In genomic region chr5:136309932-136310598, GRCh38 we compare ENCODE assay signal across 14 cellular contexts. TPM values are rescaled to one million over a fixed set of nuclear protein-coding genes. Genes with fewer than 3 reads are reported as not detected.
A peak's percentile ranks its signal among the peaks of the same experiment; 100 is the strongest.
DNase-seq lines count a peak whose midpoint lies in the region; ATAC-seq and TF ChIP-seq lines count a peak whose summit lies in the region.
"Had no signal": no experiment of that assay in that cellular context is flagged by ENCODE, and none has a peak within 500 bp of the region (broad histone marks: within the 10 kb centered on the region; RNA-seq: fewer than 3 reads in every experiment).

No MANE protein-coding gene starts in this region.

- no peaks in the 10 kb centered on the region for H4K20me1 ChIP-seq in H9 (ENCODE audit: control insufficient read depth, insufficient read depth, insufficient read length)

- H4K5ac ChIP-seq in H9 (ENCODE audit: insufficient read length, low read depth, low read length): no peak overlapping the region

- ATAC-seq in GM18870 (IDR thresholded peaks at IDR 0.05; ENCODE audit: unreplicated experiment) (peak; percentile 99), GM21528 (IDR thresholded peaks at IDR 0.05; ENCODE audit: low FRiP score, unreplicated experiment) (peak; percentile 99), HG03103 (IDR thresholded peaks at IDR 0.05; ENCODE audit: low read depth, unreplicated experiment) (peak; percentile 99), Right ventricle myocardium inferior (no peak)
- ATAC-seq: activated T-cell treated with anti-CD3 and anti-CD28 coated beads, Interleukin-2, amount 50 U/mL, for 72 hours; stimulated activated naive CD8-positive, alpha-beta T cell treated with anti-CD3 and anti-CD28 coated beads, Interleukin-15, amount 100 ng/mL, for 72 hours had no signal

- no peak overlapping the region for H3K27ac ChIP-seq in testis
- no peak overlapping the region for H3K27ac ChIP-seq in H9 (ENCODE audit: insufficient read length, low read depth, low read length)
- H3K27ac ChIP-seq: esophagus squamous epithelium had no signal

- H3K79me2 ChIP-seq in H9 (ENCODE audit: insufficient read depth, low read length): no peaks in the 10 kb centered on the region

- H3K56ac ChIP-seq in H9 (ENCODE audit: insufficient read length, low read depth, low read length): no peak overlapping the region

- WGBS in testis, 2 donors: 74 to 79% methylated on average over 2 of the region's 2 CpGs
- WGBS in H9 (ENCODE audit: extremely low coverage, insufficient read length, low lambda C conversion rate): no CpG with 5 or more reads among the region's 2 CpGs

- no peaks in the 10 kb centered on the region; the same call in none of the 2 replicates for H3K27me3 Mint-ChIP-seq in H9 (ENCODE audit: low read depth)

- no peak overlapping the region for H2BK5ac ChIP-seq in H9 (ENCODE audit: insufficient read length, low read length)

- H3K4me1 Mint-ChIP-seq in H9: no peaks in the 10 kb centered on the region
- H3K4me1 Mint-ChIP-seq: stimulated activated naive CD8-positive, alpha-beta T cell treated with anti-CD3 and anti-CD28 coated beads, Interleukin-15, amount 100 ng/mL, for 72 hours had no signal

- H3T11ph ChIP-seq in H9 (ENCODE audit: low read length): no peak overlapping the region

- H3K36me3 Mint-ChIP-seq in H9 (ENCODE audit: insufficient read depth in 1 of 3, low read depth in 3 of 3): no peaks in the 10 kb centered on the region

- H3K27me3 ChIP-seq in testis (no peaks in the 10 kb centered on the region), H9 (ENCODE audit: insufficient read depth, low read length) (no peaks in the 10 kb centered on the region)

- intact Hi-C loops in testis (cut with DNase I; ENCODE audit: low total_unique reads) (no loop called here), Right ventricle myocardium inferior (cut with DNase I) (no loop called here)

- H3K9me3 ChIP-seq in testis (no peaks in the 10 kb centered on the region), H9 (ENCODE audit: control insufficient read depth, low read depth, low read length) (no peaks in the 10 kb centered on the region)
- H3K9me3 ChIP-seq: esophagus squamous epithelium had no signal

- H2AFZ ChIP-seq in H9 (ENCODE audit: low read length): no peak overlapping the region

- no peak overlapping the region for H3K14ac ChIP-seq in H9 (ENCODE audit: insufficient read depth, low read length)

- H2BK12ac ChIP-seq in H9 (ENCODE audit: insufficient read length, low read depth, low read length): no peak overlapping the region

- no peak overlapping the region for H3K4me3 ChIP-seq in testis
- H3K4me3 ChIP-seq: esophagus squamous epithelium had no signal

- no peak overlapping the region for H3K4me3 Mint-ChIP-seq in H9
- H3K4me3 Mint-ChIP-seq: activated T-cell treated with anti-CD3 and anti-CD28 coated beads, Interleukin-2, amount 50 U/mL, for 72 hours; stimulated activated naive CD8-positive, alpha-beta T cell treated with anti-CD3 and anti-CD28 coated beads, Interleukin-15, amount 100 ng/mL, for 72 hours had no signal

- no peak for TF ChIP-seq POLR2A in testis (IDR thresholded peaks at IDR 0.05)

- no peaks in the 10 kb centered on the region for H3K36me3 ChIP-seq in testis (ENCODE audit: low read depth, missing control alignments)
- H3K36me3 ChIP-seq: esophagus squamous epithelium had no signal

- H2BK20ac ChIP-seq in H9 (ENCODE audit: low read depth, low read length, poor library complexity, severe bottlenecking): no peak overlapping the region

- no peak overlapping the region for H3K9ac ChIP-seq in H9 (ENCODE audit: extremely low read depth, insufficient read length, low read length)

- no peak overlapping the region for H3K4me2 ChIP-seq in H9 (ENCODE audit: insufficient read depth, insufficient read length, low read length)

- no peaks in the 10 kb centered on the region for H3K79me1 ChIP-seq in H9 (ENCODE audit: insufficient read depth, low read depth, low read length, poor library complexity, severe bottlenecking)

- DNase-seq in RPMI8226 (peak; percentile 46), testis (no peak), H9 (no peak), Right ventricle myocardium inferior (ENCODE audit: missing footprints) (no peak)
- DNase-seq in stimulated activated CD4-positive, alpha-beta T cell treated with anti-CD3 and anti-CD28 coated beads, Interleukin-12 subunit alpha, Interleukin-12 subunit beta, amount 100 ng/mL, for 4 hours: no peak
- DNase-seq: activated T-cell treated with anti-CD3 and anti-CD28 coated beads, Interleukin-2, amount 50 U/mL, for 72 hours; esophagus squamous epithelium; GOT3; kidney; stimulated activated naive CD8-positive, alpha-beta T cell treated with anti-CD3 and anti-CD28 coated beads, Interleukin-15, amount 100 ng/mL, for 72 hours; T1000 had no signal

- H3K23me2 ChIP-seq in H9 (ENCODE audit: insufficient read length, low read depth, low read length, poor library complexity, severe bottlenecking): no peaks in the 10 kb centered on the region

- H4K91ac ChIP-seq in H9 (ENCODE audit: insufficient read length, low read depth, low read length): no peak overlapping the region

- H3K4me1 ChIP-seq in testis (no peaks in the 10 kb centered on the region), H9 (ENCODE audit: insufficient read depth, low read length) (no peaks in the 10 kb centered on the region)
- H3K4me1 ChIP-seq: esophagus squamous epithelium had no signal

- H2BK15ac ChIP-seq in H9 (ENCODE audit: low read depth, low read length): no peak overlapping the region

- no peaks in the 10 kb centered on the region for H3K9me3 Mint-ChIP-seq in H9
- H3K9me3 Mint-ChIP-seq: activated T-cell treated with anti-CD3 and anti-CD28 coated beads, Interleukin-2, amount 50 U/mL, for 72 hours; stimulated activated naive CD8-positive, alpha-beta T cell treated with anti-CD3 and anti-CD28 coated beads, Interleukin-15, amount 100 ng/mL, for 72 hours had no signal

- H2AK5ac ChIP-seq in H9 (ENCODE audit: insufficient read length, low read length): no peak overlapping the region

- H2BK120ac ChIP-seq in H9 (ENCODE audit: low read depth, low read length, poor library complexity, severe bottlenecking): no peak overlapping the region

- H3K4ac ChIP-seq in H9 (ENCODE audit: low read depth, low read length): no peak overlapping the region

- no peak overlapping the region for H3K18ac ChIP-seq in H9 (ENCODE audit: insufficient read length, low read depth, low read length)

- H3K27ac Mint-ChIP-seq in H9: no peak overlapping the region; a peak in 1 of 7 replicates
- H3K27ac Mint-ChIP-seq: activated T-cell treated with anti-CD3 and anti-CD28 coated beads, Interleukin-2, amount 50 U/mL, for 72 hours; stimulated activated naive CD8-positive, alpha-beta T cell treated with anti-CD3 and anti-CD28 coated beads, Interleukin-15, amount 100 ng/mL, for 72 hours had no signal

- TF ChIP-seq CTCF in testis (IDR thresholded peaks at IDR 0.05) (no peak), H9 (conservative IDR thresholded peaks at IDR 0.05) (no peak)

- no peak overlapping the region for H3K23ac ChIP-seq in H9 (ENCODE audit: insufficient read length, low read depth, low read length)

- no peak overlapping the region for H4K8ac ChIP-seq in H9 (replicated peaks; ENCODE audit: insufficient read length, low read depth, low read length)

RNA-seq across cellular contexts. Expression of gene TRPC7, which starts 55.3 kb away (rescaled TPM):
- total RNA-seq in testis: 1 to 10 TPM; 1.2 to 2.8 TPM
- polyA plus RNA-seq in testis (ENCODE audit: insufficient read depth, low read depth, low replicate concordance): 3.3 TPM
- not detected in 2 replicates for total RNA-seq in H9 (2021)
- not detected for total RNA-seq in Right ventricle myocardium inferior
- total RNA-seq: activated T-cell treated with anti-CD3 and anti-CD28 coated beads, Interleukin-2, amount 50 U/mL, for 72 hours; esophagus squamous epithelium; kidney had no signal
